Comparison of ENCODE assay signal across 13 cellular contexts in genomic region chr11:35275808-35276170, GRCh38.
DNase-seq lines count a peak whose midpoint lies in the region; ATAC-seq, FAIRE-seq and TF ChIP-seq lines count a peak whose summit lies in the region.
"Had no signal": no experiment of that assay in that cellular context is flagged by ENCODE, and none has a peak within 500 bp of the region (broad histone marks: within the 10 kb centered on the region; RNA-seq: fewer than 3 reads in every experiment).

No MANE protein-coding gene starts in this region.

- H3K36me3 ChIP-seq in adipocyte (ENCODE audit: control insufficient read depth, insufficient read depth, low read length, severe bottlenecking) (no peaks in the 10 kb centered on the region), stomach (no peaks in the 10 kb centered on the region), mesendoderm (ENCODE audit: control insufficient read depth, insufficient read depth, low read length) (no peaks in the 10 kb centered on the region)
- H3K36me3 ChIP-seq: cardiac muscle cell, HAP-1 had no signal

- no peaks in the 10 kb centered on the region for H3K27me3 Mint-ChIP-seq in Calu3 (ENCODE audit: unreplicated experiment)
- H3K27me3 Mint-ChIP-seq: CD4-positive, alpha-beta T cell had no signal

- no peak overlapping the region for H3K4ac ChIP-seq in mesendoderm (ENCODE audit: low read depth, low read length)

- H3K27ac Mint-ChIP-seq in Calu3 (ENCODE audit: unreplicated experiment), result peak overlapping the region; percentile 67
- H3K27ac Mint-ChIP-seq: CD4-positive, alpha-beta T cell had no signal

- FAIRE-seq in GM12891 (lab: Jason Lieb, UNC), result no peak

- no peak for ATAC-seq in foreskin keratinocyte

- no peak overlapping the region for H3K4me2 ChIP-seq in mesendoderm (ENCODE audit: low read length)

- no peak overlapping the region for H2BK5ac ChIP-seq in mesendoderm (ENCODE audit: low read length)

- H2BK120ac ChIP-seq in mesendoderm (ENCODE audit: low read depth, low read length), result no peak overlapping the region

- TF ChIP-seq CTCF in Calu3 (IDR thresholded peaks at IDR 0.05; ENCODE audit: unreplicated experiment), result no peak
- no peak for TF ChIP-seq CTCF in foreskin keratinocyte (conservative IDR thresholded peaks at IDR 0.05)
- TF ChIP-seq CTCF in stomach (IDR thresholded peaks at IDR 0.05), result no peak

- peaks cover 4% of the 10 kb centered on the region for H3K9me3 Mint-ChIP-seq in Calu3 (ENCODE audit: low read depth, unreplicated experiment)

- intact Hi-C loops in Calu3 (cut with micrococcal nuclease; ENCODE audit: unreplicated experiment), result loop anchor here (5.0 kb wide), 1 partner anchor 117 kb away; no protein-coding TSS in a partner anchor
- intact Hi-C loops in stomach (cut with DNase I; ENCODE audit: low total_unique reads), result no loop called here

- no peaks in the 10 kb centered on the region for H3K79me1 ChIP-seq in mesendoderm (ENCODE audit: low read length)

- H3K36me3 Mint-ChIP-seq in Calu3 (ENCODE audit: insufficient read depth, unreplicated experiment), result peaks cover 7% of the 10 kb centered on the region

- H4K8ac ChIP-seq in mesendoderm (ENCODE audit: low read depth, low read length), result no peak overlapping the region

- H3K9me3 ChIP-seq in adipocyte (ENCODE audit: control insufficient read depth, low read length) (no peaks in the 10 kb centered on the region), stomach (no peaks in the 10 kb centered on the region)
- H3K9me3 ChIP-seq: HAP-1 had no signal

- H4K5ac ChIP-seq in mesendoderm (ENCODE audit: low read length), result no peak overlapping the region

- no peak overlapping the region for H3K18ac ChIP-seq in mesendoderm (ENCODE audit: low read length)

- 40 to 72% (median 56%) methylated on average over 1 of the region's 1 CpG for WGBS in stomach, 5 donors
- WGBS in mesendoderm (ENCODE audit: extremely low coverage, insufficient coverage, low lambda C conversion rate), result no CpG with 5 or more reads among the region's 1 CpG

- no peak overlapping the region for H3K56ac ChIP-seq in mesendoderm (ENCODE audit: low read length)

- H3K4me3 ChIP-seq in adipocyte (ENCODE audit: low read length) (peak overlapping the region; percentile 13), stomach (no peak overlapping the region), mesendoderm (ENCODE audit: low read length) (no peak overlapping the region)
- H3K4me3 ChIP-seq: cardiac muscle cell, HAP-1 had no signal

- TF ChIP-seq POLR2A in stomach (IDR thresholded peaks at IDR 0.05) (no peak), GM12891 (IDR thresholded peaks at IDR 0.05; ENCODE audit: low read depth, low read length) (no peak)

- H3K27me3 ChIP-seq in adipocyte (replicated peaks; ENCODE audit: control insufficient read depth, insufficient read depth, low read length), result no peaks in the 10 kb centered on the region
- H3K27me3 ChIP-seq in foreskin keratinocyte, result no peaks in the 10 kb centered on the region
- H3K27me3 ChIP-seq in stomach, result no peaks in the 10 kb centered on the region
- no peaks in the 10 kb centered on the region for H3K27me3 ChIP-seq in mesendoderm (ENCODE audit: insufficient read depth, low read length, poor library complexity)
- H3K27me3 ChIP-seq: cardiac muscle cell had no signal

- H3K23ac ChIP-seq in mesendoderm (ENCODE audit: low read length), result no peak overlapping the region

- peak overlapping the region; percentile 47 for H3K4me3 Mint-ChIP-seq in Calu3 (ENCODE audit: low read depth, unreplicated experiment)
- H3K4me3 Mint-ChIP-seq: activated CD4-positive, alpha-beta T cell treated with anti-CD3 and anti-CD28 coated beads for 36 hours; CD4-positive, alpha-beta T cell had no signal

- H3K4me1 ChIP-seq in adipocyte (ENCODE audit: control insufficient read depth, insufficient read depth, low read length) (peaks cover 28% of the 10 kb centered on the region), foreskin keratinocyte (peaks cover 22% of the 10 kb centered on the region), stomach (peaks cover 16 to 29% (median 20%) of the 10 kb centered on the region in 4 donors), mesendoderm (ENCODE audit: control insufficient read depth, low read depth, low read length) (peaks cover 2% of the 10 kb centered on the region)
- H3K4me1 ChIP-seq: HAP-1, parathyroid adenoma had no signal

- DNase-seq in Calu3 (no peak), adipocyte (ENCODE audit: low read depth) (peak; percentile 20), foreskin keratinocyte (no peak), stomach (no peak), GM12891 (ENCODE audit: insufficient read length, low spot score) (no peak), mesendoderm (no peak), SW 1271 (lab: John Stamatoyannopoulos, UW) (no peak), D341Med (ENCODE audit: low spot score) (no peak)

- peaks cover 31% of the 10 kb centered on the region for H3K4me1 Mint-ChIP-seq in Calu3 (ENCODE audit: low read depth, unreplicated experiment)

- H3K27ac ChIP-seq in foreskin keratinocyte (peak overlapping the region; percentile 88), stomach (peak overlapping the region; percentile 73 to 83 (median 82)), mesendoderm (ENCODE audit: low read depth, low read length) (no peak overlapping the region)
- H3K27ac ChIP-seq: cardiac muscle cell, parathyroid adenoma had no signal

- no peak overlapping the region for H2BK15ac ChIP-seq in mesendoderm (replicated peaks; ENCODE audit: low read depth)

- CTCF ChIA-PET in Calu3 (lab: Charles Lee), result interaction anchor here (0.6 to 1.7 kb wide), 5 partner anchors 20 to 98 kb away, joined by 3 to 7 read pairs (median 3); no protein-coding TSS in a partner anchor

- H3K9ac ChIP-seq in adipocyte (ENCODE audit: low read length) (no peak overlapping the region), mesendoderm (ENCODE audit: low read length) (no peak overlapping the region)
- H3K9ac ChIP-seq: parathyroid adenoma had no signal

- no peaks in the 10 kb centered on the region for H3K79me2 ChIP-seq in mesendoderm (ENCODE audit: control insufficient read depth, insufficient read depth, low read length)
- H3K79me2 ChIP-seq: parathyroid adenoma had no signal

- no peak overlapping the region for H2AK5ac ChIP-seq in mesendoderm (ENCODE audit: low read length)

- TF ChIP-seq EP300 in stomach (IDR thresholded peaks at IDR 0.05), result no peak

- no TSS peak for BruUV-seq in Calu3 (replicated peaks; lab: Mats Ljungman, UMichigan)

TF ChIP-seq in GM12891, 5 proteins besides CTCF, POLR2A, EP300 and RAD21:
- no peak for TF ChIP-seq TAF1 (IDR thresholded peaks at IDR 0.05; ENCODE audit: low read depth, low read length)
- TF ChIP-seq PAX5 (IDR thresholded peaks at IDR 0.05; ENCODE audit: insufficient read depth, low read length, severe bottlenecking), result no peak
- no peak for TF ChIP-seq SPI1 (IDR thresholded peaks at IDR 0.05; ENCODE audit: low read depth, low read length)
- TF ChIP-seq POLR2AphosphoS5 (IDR thresholded peaks at IDR 0.05; ENCODE audit: low read depth, low read length), result no peak
- no peak for TF ChIP-seq POU2F2 (IDR thresholded peaks at IDR 0.05; ENCODE audit: low read depth, low read length)
